In genomic region chr20:20547876-20548266, GRCh38 we compare ENCODE assay signal across 14 cellular contexts.
DNase-seq lines count a peak whose midpoint lies in the region; ATAC-seq, FAIRE-seq and TF ChIP-seq lines count a peak whose summit lies in the region.
"Had no signal": no experiment of that assay in that cellular context is flagged by ENCODE, and none has a peak within 500 bp of the region (broad histone marks: within the 10 kb centered on the region; RNA-seq: fewer than 3 reads in every experiment).

No MANE protein-coding gene starts in this region.

- H3K27me3 Mint-ChIP-seq in stimulated activated naive CD8-positive, alpha-beta T cell treated with anti-CD3 and anti-CD28 coated beads, Interleukin-15, amount 100 ng/mL, for 72 hours, result no peaks in the 10 kb centered on the region

- no peaks in the 10 kb centered on the region for H4K20me1 ChIP-seq in OCI-LY1 (ENCODE audit: insufficient read depth, low read length)

- H3K9me3 Mint-ChIP-seq in stimulated activated naive CD8-positive, alpha-beta T cell treated with anti-CD3 and anti-CD28 coated beads, Interleukin-15, amount 100 ng/mL, for 72 hours, result no peaks in the 10 kb centered on the region

- H3K36me3 ChIP-seq in OCI-LY1 (ENCODE audit: insufficient read depth, low read length), result no peaks in the 10 kb centered on the region
- H3K36me3 ChIP-seq: MG63, SJCRH30 had no signal

- no peaks in the 10 kb centered on the region for H3K9me2 ChIP-seq in OCI-LY1 (ENCODE audit: low read depth, low read length)

- H3K9me3 ChIP-seq in OCI-LY1 (ENCODE audit: low read length), result no peaks in the 10 kb centered on the region
- H3K9me3 ChIP-seq: MG63, SJCRH30 had no signal

- TF ChIP-seq POLR2A in GM12892 (IDR thresholded peaks at IDR 0.05; ENCODE audit: low read depth, low read length), result no peak

- H3K27ac Mint-ChIP-seq in stimulated activated naive CD8-positive, alpha-beta T cell treated with anti-CD3 and anti-CD28 coated beads, Interleukin-15, amount 100 ng/mL, for 72 hours, result peak overlapping the region in 1 of 2 donors; percentile 61

- no peaks in the 10 kb centered on the region for H3F3A ChIP-seq in OCI-LY1 (ENCODE audit: insufficient read depth, low read length)

- H3K4me3 ChIP-seq in OCI-LY1 (ENCODE audit: low read depth, low read length, poor library complexity, severe bottlenecking), result no peak overlapping the region
- H3K4me3 ChIP-seq: MG63, SJCRH30 had no signal

- no peak overlapping the region for H3K4me3 Mint-ChIP-seq in stimulated activated naive CD8-positive, alpha-beta T cell treated with anti-CD3 and anti-CD28 coated beads, Interleukin-15, amount 100 ng/mL, for 72 hours

- TF ChIP-seq CTCF in OCI-LY1 (IDR thresholded peaks at IDR 0.05; ENCODE audit: low read length) (no peak), D721Med (IDR thresholded peaks at IDR 0.05; ENCODE audit: insufficient read depth, missing control alignments) (no peak)

- H3K27ac ChIP-seq in OCI-LY1 (ENCODE audit: low read depth, low read length, poor library complexity, severe bottlenecking), result peak overlapping the region; percentile 56
- H3K27ac ChIP-seq in epithelial cell of prostate, result peak overlapping the region; percentile 93

- no peak overlapping the region for H2AFZ ChIP-seq in OCI-LY1 (ENCODE audit: low read length)

- peaks cover 22% of the 10 kb centered on the region for H3K4me1 Mint-ChIP-seq in stimulated activated naive CD8-positive, alpha-beta T cell treated with anti-CD3 and anti-CD28 coated beads, Interleukin-15, amount 100 ng/mL, for 72 hours

- H3K9ac ChIP-seq in OCI-LY1 (ENCODE audit: low read length), result no peak overlapping the region

- peaks cover 36% of the 10 kb centered on the region for H3K4me1 ChIP-seq in OCI-LY1 (ENCODE audit: insufficient read depth, low read length, severe bottlenecking)

- no peaks in the 10 kb centered on the region for H3K79me2 ChIP-seq in OCI-LY1 (ENCODE audit: insufficient read depth, low read length)

- no peaks in the 10 kb centered on the region for H3K27me3 ChIP-seq in OCI-LY1 (ENCODE audit: insufficient read depth, low read length)
- H3K27me3 ChIP-seq: MG63, SJCRH30 had no signal

- DNase-seq in DMS53 (lab: John Stamatoyannopoulos, UW) (peak; percentile 41), DMS53 treated with DMSO at 0.1 percent for 48 hours (lab: John Stamatoyannopoulos, UW; ENCODE audit: unreplicated experiment) (no peak), epithelial cell of prostate (ENCODE audit: low read depth, low spot score) (no peak), NCI-H2227 treated with DMSO at 0.1 percent for 48 hours (lab: John Stamatoyannopoulos, UW) (no peak), GM12892 (ENCODE audit: insufficient read length) (no peak), D721Med (ENCODE audit: insufficient read length, low spot score) (no peak)
- DNase-seq in stimulated activated naive CD8-positive, alpha-beta T cell treated with anti-CD3 and anti-CD28 coated beads, Interleukin-15, amount 100 ng/mL, for 72 hours, result no peak
- DNase-seq: DND-41, GOT3, MG63, NCI-H2029, RPMI8226 had no signal

- H3K4me2 ChIP-seq in OCI-LY1 (ENCODE audit: low read length), result peak overlapping the region; percentile 1; the same call in 1 of the 2 replicates

- ATAC-seq in stimulated activated naive CD8-positive, alpha-beta T cell treated with anti-CD3 and anti-CD28 coated beads, Interleukin-15, amount 100 ng/mL, for 72 hours, result peak; percentile 23

- FAIRE-seq in GM12892 (lab: Jason Lieb, UNC) (no peak), D721Med (lab: Jason Lieb, UNC) (no peak)
